Comparison of ENCODE assay signal across 30 cellular contexts in genomic region chr10:99999319-100000108, GRCh38. TPM values are rescaled to one million over a fixed set of nuclear protein-coding genes. Genes with fewer than 3 reads are reported as not detected.
DNase-seq lines count a peak whose midpoint lies in the region; ATAC-seq and TF ChIP-seq lines count a peak whose summit lies in the region.
"Had no signal": no experiment of that assay in that cellular context is flagged by ENCODE, and none has a peak within 500 bp of the region (broad histone marks: within the 10 kb centered on the region; RNA-seq: fewer than 3 reads in every experiment).

No MANE protein-coding gene starts in this region.

- H3K36me3 ChIP-seq in trophoblast cell (ENCODE audit: control insufficient read depth in 1 of 2, insufficient read depth in 2 of 2, low read length in 2 of 2) (peaks cover 0 to 3% of the 10 kb centered on the region in 2 experiments), stomach (no peaks in the 10 kb centered on the region)
- H3K36me3 ChIP-seq: gastroesophageal sphincter, prostate gland, vagina had no signal

- peaks cover 68% of the 10 kb centered on the region for H3K4me1 Mint-ChIP-seq in chondrocyte (ENCODE audit: low read depth)
- H3K4me1 Mint-ChIP-seq in type B pancreatic cell (ENCODE audit: unreplicated experiment): peaks cover 52% of the 10 kb centered on the region

- H3K79me2 ChIP-seq in trophoblast cell (ENCODE audit: control insufficient read depth, insufficient read depth, low read length, poor library complexity): peaks cover 7% of the 10 kb centered on the region

- no peak overlapping the region for H2AK5ac ChIP-seq in trophoblast cell (ENCODE audit: low read length)

- H3K4me3 Mint-ChIP-seq in chondrocyte (ENCODE audit: unreplicated experiment): no peak overlapping the region
- H3K4me3 Mint-ChIP-seq in type B pancreatic cell: peak overlapping the region; percentile 17
- H3K4me3 Mint-ChIP-seq: activated CD4-positive, alpha-beta memory T cell treated with anti-CD3 and anti-CD28 coated beads for 36 hours; activated T-cell treated with anti-CD3 and anti-CD28 coated beads, Interleukin-2, amount 50 U/mL, for 72 hours; stimulated activated naive B cell treated with anti-CD40 and anti-IgM and Interleukin-4, amounts not matched to agents 10 μg/mL and 1 μg/mL and 100 μg/mL, for 72 hours; T-helper 1 cell treated with Interleukin-12 subunit alpha and Interleukin-12 subunit beta and Interleukin-4 antibody, amounts not matched to agents 30 μg/mL and 1 μg/mL, for 36 hours had no signal

- no peak overlapping the region for H3K4ac ChIP-seq in trophoblast cell (ENCODE audit: low read depth, low read length)

- H3K27me3 Mint-ChIP-seq in chondrocyte (ENCODE audit: low read depth) (no peaks in the 10 kb centered on the region), type B pancreatic cell (no peaks in the 10 kb centered on the region)
- H3K27me3 Mint-ChIP-seq: stimulated activated naive B cell treated with anti-CD40 and anti-IgM and Interleukin-4, amounts not matched to agents 10 μg/mL and 1 μg/mL and 100 μg/mL, for 72 hours had no signal

- no peak for TF ChIP-seq EP300 in stomach (IDR thresholded peaks at IDR 0.05)

- peaks cover 2% of the 10 kb centered on the region for H3K79me1 ChIP-seq in trophoblast cell (ENCODE audit: low read length)

- H2BK12ac ChIP-seq in trophoblast cell (ENCODE audit: low read length): no peak overlapping the region

- H3K9me3 Mint-ChIP-seq in chondrocyte (ENCODE audit: low read depth) (no peaks in the 10 kb centered on the region), type B pancreatic cell (no peaks in the 10 kb centered on the region)
- H3K9me3 Mint-ChIP-seq: activated CD4-positive, alpha-beta memory T cell treated with anti-CD3 and anti-CD28 coated beads for 36 hours; activated T-cell treated with anti-CD3 and anti-CD28 coated beads, Interleukin-2, amount 50 U/mL, for 72 hours; CD4-positive, CD25-positive, alpha-beta regulatory T cell; stimulated activated naive B cell treated with anti-CD40 and anti-IgM and Interleukin-4, amounts not matched to agents 10 μg/mL and 1 μg/mL and 100 μg/mL, for 72 hours; T-helper 1 cell treated with Interleukin-12 subunit alpha and Interleukin-12 subunit beta and Interleukin-4 antibody, amounts not matched to agents 30 μg/mL and 1 μg/mL, for 36 hours had no signal

- no peak overlapping the region for H4K8ac ChIP-seq in trophoblast cell (ENCODE audit: low read depth, low read length)

- TF ChIP-seq POLR2A in stomach (IDR thresholded peaks at IDR 0.05): no peak

- H3K4me1 ChIP-seq in right cardiac atrium (ENCODE audit: control insufficient read depth, insufficient read depth, low read length) (peaks cover 14% of the 10 kb centered on the region), trophoblast cell (ENCODE audit: control insufficient read depth in 1 of 2, insufficient read depth in 2 of 2, low read length in 2 of 2) (peaks cover 3 to 21% of the 10 kb centered on the region in 2 experiments), stomach (peaks cover 0 to 62% (median 26%) of the 10 kb centered on the region in 4 donors)
- H3K4me1 ChIP-seq: prostate gland had no signal

- H3K27ac Mint-ChIP-seq in chondrocyte (ENCODE audit: unreplicated experiment) (peak overlapping the region; percentile 36), type B pancreatic cell (no peak overlapping the region)
- H3K27ac Mint-ChIP-seq: activated CD4-positive, alpha-beta memory T cell treated with anti-CD3 and anti-CD28 coated beads for 36 hours; activated T-cell treated with anti-CD3 and anti-CD28 coated beads, Interleukin-2, amount 50 U/mL, for 72 hours; CD4-positive, CD25-positive, alpha-beta regulatory T cell; stimulated activated naive B cell treated with anti-CD40 and anti-IgM and Interleukin-4, amounts not matched to agents 10 μg/mL and 1 μg/mL and 100 μg/mL, for 72 hours; T-helper 1 cell treated with Interleukin-12 subunit alpha and Interleukin-12 subunit beta and Interleukin-4 antibody, amounts not matched to agents 30 μg/mL and 1 μg/mL, for 36 hours had no signal

- H4K12ac ChIP-seq in trophoblast cell (ENCODE audit: low read depth, low read length): no peak overlapping the region

- ATAC-seq in left ventricle myocardium superior (peak; percentile 58), right cardiac atrium (no peak)
- ATAC-seq: A549; activated T-cell treated with anti-CD3 and anti-CD28 coated beads, Interleukin-2, amount 50 U/mL, for 72 hours; gastroesophageal sphincter; K562; stimulated activated naive B cell treated with anti-CD40 and anti-IgM and Interleukin-4, amounts not matched to agents 10 μg/mL and 1 μg/mL and 100 μg/mL, for 72 hours had no signal

- no peak for TF ChIP-seq CTCF in chondrocyte (IDR thresholded peaks at IDR 0.05)
- TF ChIP-seq CTCF in type B pancreatic cell (conservative IDR thresholded peaks at IDR 0.05): no peak
- TF ChIP-seq CTCF in stomach (IDR thresholded peaks at IDR 0.05): no peak

- H3K23ac ChIP-seq in trophoblast cell (ENCODE audit: low read length): no peak overlapping the region

- no peak overlapping the region for H2BK120ac ChIP-seq in trophoblast cell (ENCODE audit: insufficient read depth, low read length, poor library complexity)

- intact Hi-C loops in left ventricle myocardium superior (cut with micrococcal nuclease) (no loop called here), right cardiac atrium (cut with DNase I) (loop anchor here in 2 of 4 donors (10.0 kb wide), 1 partner anchor 85 kb away; no protein-coding TSS in a partner anchor), stomach (cut with DNase I; ENCODE audit: low total_unique reads) (no loop called here)

- DNase-seq in left ventricle myocardium superior (no peak), right cardiac atrium (no peak), chondrocyte (ENCODE audit: low spot score) (no peak), trophoblast cell (no peak), type B pancreatic cell (ENCODE audit: extremely low spot score, unreplicated experiment) (no peak), COLO668 (lab: John Stamatoyannopoulos, UW; ENCODE audit: unreplicated experiment) (no peak), stomach (no peak)
- no peak for DNase-seq in activated CD4-positive, CD25-positive, alpha-beta regulatory T cell (lab: John Stamatoyannopoulos, UW)
- DNase-seq: activated CD4-positive, alpha-beta memory T cell treated with anti-CD3 and anti-CD28 coated beads for 36 hours; activated CD4-positive, alpha-beta T cell treated with anti-CD3 and anti-CD28 coated beads for 1 hour; activated naive CD4-positive, alpha-beta T cell; activated T-cell treated with anti-CD3 and anti-CD28 coated beads, Interleukin-2, amount 50 U/mL, for 72 hours; AML-193; CD4-positive, CD25-positive, alpha-beta regulatory T cell; dorsolateral prefrontal cortex; EL; kidney glomerular epithelial cell; NCI-H1092 treated with DMSO at 0.1 percent for 48 hours; NCI-H1694 treated with DMSO at 0.1 percent for 48 hours; NCI-H2171; NCI-H510A treated with DMSO at 0.1 percent for 48 hours; SK-N-SH; stimulated activated naive B cell treated with anti-CD40 and anti-IgM and Interleukin-4, amounts not matched to agents 10 μg/mL and 1 μg/mL and 100 μg/mL, for 72 hours had no signal

- H3K27me3 ChIP-seq in right cardiac atrium (ENCODE audit: control insufficient read depth, insufficient read depth): no peaks in the 10 kb centered on the region
- H3K27me3 ChIP-seq in trophoblast cell (ENCODE audit: insufficient read depth, low read length): no peaks in the 10 kb centered on the region
- no peaks in the 10 kb centered on the region for H3K27me3 ChIP-seq in stomach
- H3K27me3 ChIP-seq: dorsolateral prefrontal cortex, gastroesophageal sphincter, neutrophil, vagina had no signal

- H3K36me3 Mint-ChIP-seq in chondrocyte (ENCODE audit: low read depth): no peaks in the 10 kb centered on the region
- peaks cover 6% of the 10 kb centered on the region for H3K36me3 Mint-ChIP-seq in type B pancreatic cell

- H3K27ac ChIP-seq in right cardiac atrium (ENCODE audit: low read length) (no peak overlapping the region), trophoblast cell (ENCODE audit: low read depth, low read length) (peak overlapping the region; percentile 44), stomach (peak overlapping the region in 1 of 5 donors; percentile 15)
- H3K27ac ChIP-seq: dorsolateral prefrontal cortex, neutrophil, prostate gland, vagina had no signal

- no peak overlapping the region for H2BK5ac ChIP-seq in trophoblast cell (ENCODE audit: low read depth, low read length, poor library complexity)

- 85% methylated on average over 8 of the region's 8 CpGs for WGBS in right cardiac atrium
- no CpG with 5 or more reads among the region's 8 CpGs for WGBS in trophoblast cell (ENCODE audit: extremely low coverage, insufficient coverage, insufficient read length)
- WGBS in stomach, 5 donors: 80 to 91% (median 84%) methylated on average over 8 of the region's 8 CpGs

- H3K9me3 ChIP-seq in right cardiac atrium (ENCODE audit: control insufficient read depth, low read length) (no peaks in the 10 kb centered on the region), trophoblast cell (ENCODE audit: insufficient read depth, low read depth, low read length) (no peaks in the 10 kb centered on the region), stomach (no peaks in the 10 kb centered on the region)
- H3K9me3 ChIP-seq: A549, gastroesophageal sphincter, neutrophil, prostate gland, SK-N-SH, vagina had no signal

- no peak overlapping the region for H3K14ac ChIP-seq in trophoblast cell (ENCODE audit: low read length)

- no peak overlapping the region for H3K9ac ChIP-seq in trophoblast cell (ENCODE audit: low read length)
- H3K9ac ChIP-seq: SK-N-SH had no signal

- no peak overlapping the region for H3K18ac ChIP-seq in trophoblast cell (ENCODE audit: low read length)

- H3K4me3 ChIP-seq in right cardiac atrium (ENCODE audit: low read length): no peak overlapping the region
- H3K4me3 ChIP-seq in trophoblast cell (ENCODE audit: low read depth, low read length): no peak overlapping the region
- no peak overlapping the region for H3K4me3 ChIP-seq in stomach
- H3K4me3 ChIP-seq: A549, dorsolateral prefrontal cortex, K562, prostate gland, vagina had no signal

- no peak overlapping the region for H3K4me2 ChIP-seq in trophoblast cell (ENCODE audit: low read length)
- H3K4me2 ChIP-seq: A549, SK-N-SH had no signal

- H4K91ac ChIP-seq in trophoblast cell (ENCODE audit: low read depth, low read length): no peak overlapping the region

- H2AFZ ChIP-seq in trophoblast cell (ENCODE audit: insufficient read depth, low read length, poor library complexity): no peak overlapping the region

RNA-seq across cellular contexts. Expression of gene DNMBP, which starts 10.2 kb away (rescaled TPM):
- total RNA-seq in left ventricle myocardium superior (5.5 TPM), right cardiac atrium (10 to 100 TPM in 1 of 4 donors, 1 to 10 TPM in 3; 7.6 to 10.0 (median 8.0) TPM), chondrocyte (10.9 to 13.4 TPM (median 11.7 TPM) in 3 replicates), type B pancreatic cell (ENCODE audit: low replicate concordance) (17.3 and 17.7 TPM in 2 replicates), stomach (10 to 100 TPM; 13.0 to 44.6 (median 39.7) TPM)
- polyA plus RNA-seq in right cardiac atrium (5.5 TPM), stomach (10 to 100 TPM in 2 of 3 donors, 1 to 10 TPM in 1; 8.5 to 38.2 (median 11.1) TPM)
- polyA plus RNA-seq in trophoblast cell (2013): 16.5 and 17.5 TPM in 2 replicates
